Comparison of ENCODE assay signal across 17 cellular contexts in the genomic region with DNA sequence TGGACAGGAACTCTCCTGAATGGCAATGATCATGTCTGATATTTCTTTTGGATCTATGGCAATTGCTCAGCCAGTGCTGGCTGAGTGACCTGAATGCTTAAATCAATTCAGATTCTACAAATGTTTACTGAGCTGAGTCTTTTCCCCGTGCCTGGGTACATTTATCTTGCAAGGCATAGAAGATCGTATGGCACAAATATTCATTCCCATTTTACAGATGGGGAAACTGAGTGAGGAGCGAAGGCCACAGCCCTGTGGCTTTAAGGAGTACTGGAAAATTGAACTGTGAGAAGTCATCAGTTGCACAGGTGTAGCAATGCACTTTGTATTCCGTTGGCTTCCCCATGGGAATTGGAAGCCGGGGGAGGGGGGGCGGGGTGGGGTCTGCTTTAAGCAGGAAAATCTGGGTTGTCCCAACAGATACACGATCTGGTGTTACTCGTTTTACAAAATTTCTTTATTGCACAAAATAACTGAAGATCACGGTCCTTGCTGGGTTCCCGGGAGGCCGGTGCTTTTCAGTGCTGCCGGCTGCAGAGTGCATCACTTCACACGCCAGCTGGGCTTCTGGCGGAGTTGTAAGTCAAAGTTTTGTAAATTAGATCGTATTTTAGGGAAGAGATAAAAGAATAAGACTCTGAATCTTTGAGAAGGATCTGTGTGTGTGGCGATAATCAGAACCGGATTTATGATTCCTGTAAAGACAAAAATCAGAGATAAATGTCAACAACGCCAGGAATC.
DNase-seq lines count a peak whose midpoint lies in the region; ATAC-seq, FAIRE-seq and TF ChIP-seq lines count a peak whose summit lies in the region.
"Had no signal": no experiment of that assay in that cellular context is flagged by ENCODE, and none has a peak within 500 bp of the region (broad histone marks: within the 10 kb centered on the region; RNA-seq: fewer than 3 reads in every experiment).

No MANE protein-coding gene starts in this region.

- no peak overlapping the region for H3K9ac ChIP-seq in skeletal muscle satellite cell (ENCODE audit: low read depth, low read length)

- H3K4me1 Mint-ChIP-seq in activated naive CD4-positive, alpha-beta T cell treated with anti-CD3 and anti-CD28 coated beads, Interleukin-2, amount 50 U/mL, for 24 hours, result peaks cover 15% of the 10 kb centered on the region
- no peaks in the 10 kb centered on the region for H3K4me1 Mint-ChIP-seq in glutamatergic neuron (ENCODE audit: low read depth, unreplicated experiment)

- no TSS peak for BruUV-seq in Panc1 (replicated peaks; lab: Mats Ljungman, UMichigan)

- no peak for DNase-seq in activated naive CD4-positive, alpha-beta T cell treated with Interleukin-2 at 50 U/mL for 16 hours
- DNase-seq in Panc1 (ENCODE audit: low read depth, low spot score), result no peak
- DNase-seq in glutamatergic neuron, result peak; percentile 27
- no peak for DNase-seq in SK-N-DZ (ENCODE audit: low spot score)
- DNase-seq in urothelium cell line (ENCODE audit: low spot score), result no peak
- no peak for DNase-seq in kidney tubule cell (ENCODE audit: low spot score)
- DNase-seq: CD4-positive, CD25-positive, alpha-beta regulatory T cell; DMS79; H9; NCI-H1417 treated with DMSO at 0.1 percent for 48 hours; NCI-H2029; NCI-H526 treated with DMSO at 0.1 percent for 48 hours; PC-3 had no signal

- POLR2A ChIA-PET in Panc1 (lab: Charles Lee), result interaction anchor here (0.6 kb wide), 2 partner anchors 28 to 313 kb away, joined by 3 to 4 read pairs; no protein-coding TSS in a partner anchor

- H3K27ac ChIP-seq in Panc1 (ENCODE audit: low read length), result peak overlapping the region; percentile 73

- H3K27me3 ChIP-seq in Panc1 (ENCODE audit: control insufficient read depth, insufficient read depth, low read length) (no peaks in the 10 kb centered on the region), skeletal muscle satellite cell (ENCODE audit: control insufficient read depth, insufficient read depth, low read length) (peaks cover 37% of the 10 kb centered on the region)

- no peaks in the 10 kb centered on the region for H3K36me3 ChIP-seq in Panc1 (ENCODE audit: control insufficient read depth, insufficient read depth, low read length)
- H3K36me3 ChIP-seq in skeletal muscle satellite cell (ENCODE audit: insufficient read depth, low read length), result no peaks in the 10 kb centered on the region

- H3K4me3 Mint-ChIP-seq in activated naive CD4-positive, alpha-beta T cell treated with anti-CD3 and anti-CD28 coated beads, Interleukin-2, amount 50 U/mL, for 24 hours, result no peak overlapping the region
- H3K4me3 Mint-ChIP-seq in glutamatergic neuron (ENCODE audit: unreplicated experiment), result no peak overlapping the region
- H3K4me3 Mint-ChIP-seq: CD4-positive, CD25-positive, alpha-beta regulatory T cell; H9 had no signal

- H3K27me3 Mint-ChIP-seq in activated naive CD4-positive, alpha-beta T cell treated with anti-CD3 and anti-CD28 coated beads, Interleukin-2, amount 50 U/mL, for 24 hours, result no peaks in the 10 kb centered on the region
- H3K27me3 Mint-ChIP-seq in glutamatergic neuron (ENCODE audit: unreplicated experiment), result peaks cover 7% of the 10 kb centered on the region

- H3K9me3 ChIP-seq in Panc1 (ENCODE audit: control insufficient read depth, insufficient read depth, low read depth, low read length) (no peaks in the 10 kb centered on the region), skeletal muscle satellite cell (replicated peaks; ENCODE audit: low read length) (no peaks in the 10 kb centered on the region)

- ATAC-seq in Panc1, result 0 out of 2 replicates have a peak, but pooled peaks have one; percentile 55
- ATAC-seq: GM12878, PC-3 had no signal

- H3K4me1 ChIP-seq in Panc1 (ENCODE audit: control insufficient read depth, insufficient read depth, low read length) (peaks cover 20% of the 10 kb centered on the region), skeletal muscle satellite cell (ENCODE audit: control insufficient read depth, insufficient read depth, low read length) (peaks cover 9% of the 10 kb centered on the region)

- peaks cover 3% of the 10 kb centered on the region for H3K36me3 Mint-ChIP-seq in activated naive CD4-positive, alpha-beta T cell treated with anti-CD3 and anti-CD28 coated beads, Interleukin-2, amount 50 U/mL, for 24 hours
- H3K36me3 Mint-ChIP-seq in glutamatergic neuron (ENCODE audit: unreplicated experiment), result peaks cover 12% of the 10 kb centered on the region
- H3K36me3 Mint-ChIP-seq: CD4-positive, CD25-positive, alpha-beta regulatory T cell had no signal

- no peak for FAIRE-seq in urothelium cell line (lab: Jason Lieb, UNC)
- FAIRE-seq: GM12878, GM18507 had no signal

- peaks cover 13% of the 10 kb centered on the region for H3K9me3 Mint-ChIP-seq in activated naive CD4-positive, alpha-beta T cell treated with anti-CD3 and anti-CD28 coated beads, Interleukin-2, amount 50 U/mL, for 24 hours
- H3K9me3 Mint-ChIP-seq in glutamatergic neuron (ENCODE audit: unreplicated experiment), result peaks cover 3% of the 10 kb centered on the region

- H3K4me3 ChIP-seq in Panc1 (ENCODE audit: low read depth in 2 of 2, low read length in 2 of 2), result no peak overlapping the region
- no peak overlapping the region for H3K4me3 ChIP-seq in skeletal muscle satellite cell (ENCODE audit: low read length)
- H3K4me3 ChIP-seq: GM12878 had no signal

- H3K27ac Mint-ChIP-seq in activated naive CD4-positive, alpha-beta T cell treated with anti-CD3 and anti-CD28 coated beads, Interleukin-2, amount 50 U/mL, for 24 hours, result peak overlapping the region; percentile 57
- H3K27ac Mint-ChIP-seq in glutamatergic neuron (ENCODE audit: unreplicated experiment), result no peak overlapping the region
- H3K27ac Mint-ChIP-seq: CD4-positive, CD25-positive, alpha-beta regulatory T cell had no signal

- in situ Hi-C loops in Panc1 (cut with HindIII; ENCODE audit: low pct_unique_long_range_greater_than_20kb, low sequenced_read_pairs), result no loop called here

- CTCF ChIA-PET in Panc1 (lab: Charles Lee), result no interaction called here

- intact Hi-C loops in Panc1 (cut with micrococcal nuclease; ENCODE audit: unreplicated experiment), result no loop called here

- H3K4me2 ChIP-seq in skeletal muscle satellite cell (ENCODE audit: low read length), result peak overlapping the region; percentile 8

- TF ChIP-seq CTCF in Panc1 (IDR thresholded peaks at IDR 0.05) (no peak), glutamatergic neuron (IDR thresholded peaks at IDR 0.05; ENCODE audit: partially characterized antibody, unreplicated experiment) (no peak)
